Comparison of ENCODE assay signal across 17 cellular contexts in the genomic region with DNA sequence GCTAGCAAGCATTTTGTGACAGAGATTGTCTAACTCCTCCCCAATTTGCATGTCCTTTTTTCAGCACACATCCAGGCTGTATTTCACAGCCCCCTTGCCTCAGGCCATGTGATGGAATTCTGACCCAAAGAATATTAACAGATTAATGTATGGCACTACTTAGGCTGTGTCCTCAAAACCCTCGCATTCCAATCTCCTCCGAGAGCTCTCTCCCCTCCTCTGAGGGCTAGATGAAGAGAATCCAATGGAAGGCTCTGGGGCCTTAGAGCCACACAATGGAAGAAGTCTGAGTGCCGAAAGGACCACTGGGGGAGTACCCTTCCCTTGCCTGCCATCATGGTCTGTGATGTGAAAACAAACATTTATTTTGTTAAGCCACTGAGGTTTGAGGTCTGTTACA. TPM values are rescaled to one million over a fixed set of nuclear protein-coding genes. Genes with fewer than 3 reads are reported as not detected.
"Had no signal": no experiment of that assay in that cellular context is flagged by ENCODE, and none has a peak within 500 bp of the region (broad histone marks: within the 10 kb centered on the region; RNA-seq: fewer than 3 reads in every experiment).

No MANE protein-coding gene starts in this region.

- H3K36me3 ChIP-seq: colonic mucosa, heart left ventricle, ovary, right atrium auricular region, sigmoid colon had no signal

- H3K27me3 ChIP-seq: colonic mucosa, heart left ventricle, ovary, right atrium auricular region, sigmoid colon had no signal

- H3K27ac ChIP-seq: colonic mucosa, ovary, right atrium auricular region had no signal

- H3K9me3 Mint-ChIP-seq: endodermal cell, natural killer cell, neural crest cell, type B pancreatic cell had no signal

- H3K36me3 Mint-ChIP-seq: natural killer cell, type B pancreatic cell had no signal

- H3K4me1 ChIP-seq: colonic mucosa had no signal

- ATAC-seq: heart left ventricle, mucosa of descending colon, natural killer cell had no signal

- H3K4me3 ChIP-seq: colonic mucosa, heart left ventricle, mucosa of descending colon, ovary, right atrium auricular region, sigmoid colon had no signal

- H3K4me3 Mint-ChIP-seq: endodermal cell, natural killer cell, neural crest cell, type B pancreatic cell had no signal

- H3K27ac Mint-ChIP-seq: endodermal cell, natural killer cell, type B pancreatic cell had no signal

- H3K9me3 ChIP-seq: colonic mucosa, heart left ventricle, mucosa of descending colon, ovary, right atrium auricular region, sigmoid colon had no signal

- DNase-seq: colonic mucosa; effector CD4-positive, alpha-beta T cell; endodermal cell; erythroblast; heart left ventricle; hypothalamus; kidney glomerular epithelial cell; mucosa of descending colon; natural killer cell; ovary; sigmoid colon; small intestine; stimulated activated CD4-positive, alpha-beta T cell treated with anti-CD3 and anti-CD28 coated beads, Interleukin-12 subunit alpha, Interleukin-12 subunit beta, amount 100 ng/mL, for 4 hours; stimulated activated naive CD4-positive, alpha-beta T cell treated with Interleukin-2 at 50 U/mL for 16 hours had no signal

RNA-seq across cellular contexts. Expression of a gene that starts 13.7 kb away (rescaled TPM):
- total RNA-seq: endodermal cell had no signal
